ENCODE assay signal across 9 cellular contexts in the genomic region with DNA sequence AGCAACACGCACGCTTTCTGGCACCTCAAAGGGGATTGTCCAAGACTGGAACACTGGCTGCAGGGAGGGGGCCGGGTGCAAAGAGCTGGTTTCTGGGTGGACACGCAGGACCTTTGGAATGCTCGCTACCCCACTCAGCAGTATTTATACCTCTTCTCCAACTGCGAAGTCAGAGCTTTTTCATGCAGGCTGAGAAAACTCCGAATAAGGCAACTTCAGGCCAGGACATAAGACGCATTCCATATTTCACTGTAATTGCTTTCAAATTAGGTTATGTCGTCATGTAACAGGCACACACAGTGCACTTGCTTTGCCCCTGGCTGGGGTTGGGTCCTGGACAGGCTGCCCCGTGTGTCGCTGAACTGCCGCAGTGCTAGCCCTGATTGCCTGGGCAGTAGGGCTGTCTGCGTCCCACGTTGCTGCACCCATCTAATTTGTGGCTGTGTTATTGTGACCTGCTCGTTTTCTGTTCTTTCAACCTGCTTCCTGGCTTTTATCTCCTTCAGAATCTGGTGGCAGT. TPM values are rescaled to one million over a fixed set of nuclear protein-coding genes. Genes with fewer than 3 reads are reported as not detected.
DNase-seq lines count a peak whose midpoint lies in the region; ATAC-seq and TF ChIP-seq lines count a peak whose summit lies in the region.
"Had no signal": no experiment of that assay in that cellular context is flagged by ENCODE, and none has a peak within 500 bp of the region (broad histone marks: within the 10 kb centered on the region; RNA-seq: fewer than 3 reads in every experiment).

No MANE protein-coding gene starts in this region.

- H3K4me3 ChIP-seq in left ventricle myocardium inferior (peak overlapping the region; percentile 35), gastrocnemius medialis (no peak overlapping the region), MG63 (no peak overlapping the region)

- peaks cover 8% of the 10 kb centered on the region for H3K36me3 ChIP-seq in left ventricle myocardium inferior
- H3K36me3 ChIP-seq in gastrocnemius medialis, result no peaks in the 10 kb centered on the region
- H3K36me3 ChIP-seq in MG63, result peaks cover 91% of the 10 kb centered on the region

- H3K27me3 ChIP-seq in left ventricle myocardium inferior (ENCODE audit: low read depth), result no peaks in the 10 kb centered on the region
- no peaks in the 10 kb centered on the region for H3K27me3 ChIP-seq in gastrocnemius medialis
- H3K27me3 ChIP-seq in MG63, result no peaks in the 10 kb centered on the region

- H3K9me3 ChIP-seq in left ventricle myocardium inferior (replicated peaks) (no peaks in the 10 kb centered on the region), gastrocnemius medialis (no peaks in the 10 kb centered on the region), MG63 (no peaks in the 10 kb centered on the region)

- no peak for TF ChIP-seq CTCF in left ventricle myocardium inferior (IDR thresholded peaks at IDR 0.05; ENCODE audit: borderline replicate concordance)
- no peak for TF ChIP-seq CTCF in gastrocnemius medialis (IDR thresholded peaks at IDR 0.05 in 4 of 5, conservative IDR thresholded peaks at IDR 0.05 in 1 of 5)

- ATAC-seq in gastrocnemius medialis, result peak; percentile 64 to 68
- no peak for ATAC-seq in GM21515 (IDR thresholded peaks at IDR 0.05; ENCODE audit: unreplicated experiment)

- H3K27ac ChIP-seq in left ventricle myocardium inferior (replicated peaks), result peak overlapping the region; percentile 91
- H3K27ac ChIP-seq in gastrocnemius medialis, result peak overlapping the region; percentile 89 to 98 (median 96)

- intact Hi-C loops in left ventricle myocardium inferior (cut with micrococcal nuclease), result no loop called here
- intact Hi-C loops in gastrocnemius medialis (cut with DNase I; ENCODE audit: low total_unique reads), result no loop called here

- in situ Hi-C loops in gastrocnemius medialis (cut with MboI; ENCODE audit: low sequenced_read_pairs in 4 of 4), result loop anchor here in 1 of 4 donors (10.0 kb wide), 1 partner anchor 47 kb away; the partner anchor contains the start of gene ACTN4

- H3K4me1 ChIP-seq in left ventricle myocardium inferior (peaks cover 100% of the 10 kb centered on the region), gastrocnemius medialis (peaks cover 86 to 90% of the 10 kb centered on the region in 2 donors)

- DNase-seq in GM03348 (ENCODE audit: low spot score) (peak; percentile 93), amniotic stem cell (lab: John Stamatoyannopoulos, UW) (peak; percentile 91), left ventricle myocardium inferior (no peak), gastrocnemius medialis (peak; percentile 39 to 78), NCI-H187 (lab: John Stamatoyannopoulos, UW) (no peak), MG63 (no peak), SHP77 (lab: John Stamatoyannopoulos, UW) (no peak)
- DNase-seq: cortex of kidney had no signal

- peak in 1 of 2 donors; percentile 32 for TF ChIP-seq POLR2A in gastrocnemius medialis (IDR thresholded peaks at IDR 0.05)

RNA-seq across cellular contexts. Expression of gene ACTN4, which starts 44.5 kb away (rescaled TPM):
- 111 TPM for total RNA-seq in left ventricle myocardium inferior
- 10 to 100 TPM; 32.0 to 85.3 (median 63.9) TPM for total RNA-seq in gastrocnemius medialis
- 476 and 621 TPM in 2 replicates for total RNA-seq in MG63 (2014; rRNA removed; shearing (Covaris generic); ENCODE audit: low replicate concordance)

RNA-seq across cellular contexts. Expression of gene CAPN12, which starts 52.3 kb away (rescaled TPM):
- total RNA-seq in left ventricle myocardium inferior, result 0.22 TPM
- total RNA-seq in gastrocnemius medialis, result under 1 TPM in 1 of 4 donors, not detected in 3; 0.42 TPM
- total RNA-seq in MG63 (2014; rRNA removed; shearing (Covaris generic); ENCODE audit: low replicate concordance), result not detected in 2 replicates

Comparison
In these comparisons a context has a peak if more than half of its experiments do, and no peak if none do; other contexts are left out.
1. DNase-seq: peak in GM03348 (single experiment), amniotic stem cell (single experiment) and gastrocnemius medialis (2 of 2); none in left ventricle myocardium inferior (single experiment), NCI-H187 (0 of 2), MG63 (single experiment) and SHP77 (0 of 2).